Comparison of ENCODE assay signal across 16 cellular contexts in genomic region chr14:100915582-100915981, GRCh38. TPM values are rescaled to one million over a fixed set of nuclear protein-coding genes. Genes with fewer than 3 reads are reported as not detected.
A peak's percentile ranks its signal among the peaks of the same experiment; 100 is the strongest.
DNase-seq lines count a peak whose midpoint lies in the region; ATAC-seq, FAIRE-seq and TF ChIP-seq lines count a peak whose summit lies in the region.
"Had no signal": no experiment of that assay in that cellular context is flagged by ENCODE, and none has a peak within 500 bp of the region (broad histone marks: within the 10 kb centered on the region; RNA-seq: fewer than 3 reads in every experiment).

No MANE protein-coding gene starts in this region.

- no peaks in the 10 kb centered on the region for H3K4me1 ChIP-seq in HepG2 (ENCODE audit: insufficient read depth, low read length)
- H3K4me1 ChIP-seq in right lobe of liver = no peaks in the 10 kb centered on the region
- no peaks in the 10 kb centered on the region for H3K4me1 ChIP-seq in GM12878 (ENCODE audit: control insufficient read depth, insufficient read depth, low read length)
- peaks cover 28% of the 10 kb centered on the region for H3K4me1 ChIP-seq in PC-3 (ENCODE audit: insufficient read depth, low read length)
- H3K4me1 ChIP-seq: BLaER1 treated with 17β-estradiol and CSF1 and Interleukin-3, amounts not matched to agents 10 nM and 100 nM had no signal

- WGBS in HepG2 (ENCODE audit: low lambda C conversion rate) = 0% methylated on average over 2 of the region's 2 CpGs
- WGBS in right lobe of liver (ENCODE audit: insufficient coverage, low coverage, low lambda C conversion rate, missing lambda C conversion rate) = 32% methylated on average over 2 of the region's 2 CpGs
- 3% methylated on average over 2 of the region's 2 CpGs for WGBS in GM12878 (ENCODE audit: insufficient coverage, insufficient replicate concordance, low lambda C conversion rate, missing lambda C conversion rate)

- TF ChIP-seq CTCF in HepG2 (CRISPR knock-in tag; IDR thresholded peaks at IDR 0.05) (no peak), right lobe of liver (IDR thresholded peaks at IDR 0.05) (no peak), GM12878 (IDR thresholded peaks at IDR 0.05 in 2 of 3, conservative IDR thresholded peaks at IDR 0.05 in 1 of 3; ENCODE audit: control insufficient read depth in 2 of 3, extremely low read depth in 1 of 3, insufficient read depth in 1 of 3, low read depth in 3 of 3, low read length in 3 of 3) (no peak), PC-3 (conservative IDR thresholded peaks at IDR 0.05; ENCODE audit: low read depth, low read length) (no peak)

- no peak overlapping the region for H3K4me2 ChIP-seq in HepG2 (ENCODE audit: low read depth, low read length)
- H3K4me2 ChIP-seq in GM12878 (ENCODE audit: control insufficient read depth, insufficient read depth) = no peak overlapping the region
- H3K4me2 ChIP-seq in PC-3 (ENCODE audit: low read length) = no peak overlapping the region
- H3K4me2 ChIP-seq: BLaER1 treated with 17β-estradiol and CSF1 and Interleukin-3, amounts not matched to agents 10 nM and 100 nM had no signal

- no TSS peak for BruUV-seq in HepG2 (replicated peaks; lab: Mats Ljungman, UMichigan)
- no TSS peak for BruUV-seq in GM12878 (replicated peaks; lab: Mats Ljungman, UMichigan)
- BruUV-seq in PC-3 (replicated peaks; lab: Mats Ljungman, UMichigan) = no TSS peak

- RAD21 ChIA-PET in GM12878 (lab: Charles Lee; ENCODE audit: unreplicated experiment) = no interaction called here

- TF ChIP-seq RAD21 in HepG2 (CRISPR knock-in tag; IDR thresholded peaks at IDR 0.05) (no peak), GM12878 (IDR thresholded peaks at IDR 0.05; ENCODE audit: insufficient read depth, low read depth, low read length) (no peak)

- H3K27me3 ChIP-seq in HepG2 (ENCODE audit: control insufficient read depth in 1 of 2, insufficient read depth in 2 of 2, low read length in 2 of 2) (peaks cover 0 to 5% of the 10 kb centered on the region in 2 experiments; a peak in 1 of 5 replicates), right lobe of liver (no peaks in the 10 kb centered on the region), GM12878 (replicated peaks in 1 of 2; ENCODE audit: control insufficient read depth in 2 of 2, insufficient read depth in 2 of 2, low read length in 1 of 2) (no peaks in the 10 kb centered on the region), PC-3 (ENCODE audit: low read length) (no peaks in the 10 kb centered on the region)
- H3K27me3 ChIP-seq: BLaER1 treated with 17β-estradiol and CSF1 and Interleukin-3, amounts not matched to agents 10 nM and 100 nM had no signal

- in situ Hi-C loops in HepG2 (cut with HindIII; ENCODE audit: extremely low pct_ligation_motif_present, low pct_unique_long_range_greater_than_20kb) (no loop called here), GM12878 (cut with MboI) (no loop called here)

- intact Hi-C loops in HepG2 (cut with micrococcal nuclease; ENCODE audit: unreplicated experiment) (no loop called here), right lobe of liver (cut with DNase I) (no loop called here), GM12878 (cut with micrococcal nuclease; ENCODE audit: unreplicated experiment) (no loop called here), PC-3 (cut with micrococcal nuclease) (loop anchor here (2.0 to 10.0 kb wide), 2 partner anchors 63 to 239 kb away; no protein-coding TSS in a partner anchor)

- H3K79me2 ChIP-seq in HepG2 (ENCODE audit: insufficient read depth, low read length) = no peaks in the 10 kb centered on the region
- H3K79me2 ChIP-seq in GM12878 (ENCODE audit: control insufficient read depth, insufficient read depth, low read length) = no peaks in the 10 kb centered on the region
- H3K79me2 ChIP-seq in PC-3 (ENCODE audit: low read length) = no peaks in the 10 kb centered on the region

- TF ChIP-seq POLR2A in HepG2 (IDR thresholded peaks at IDR 0.05; ENCODE audit: insufficient read depth in 1 of 2, low read depth in 2 of 2, low read length in 2 of 2) (no peak), right lobe of liver (IDR thresholded peaks at IDR 0.05) (no peak), GM12878 (IDR thresholded peaks at IDR 0.05; ENCODE audit: low read depth, low read length) (no peak)

- FAIRE-seq in HepG2 (lab: Jason Lieb, UNC) = no peak
- FAIRE-seq in GM12878 (lab: Jason Lieb, UNC) = no peak
- FAIRE-seq: GM12892, H54, HTR-8/SVneo had no signal

- H4K20me1 ChIP-seq in HepG2 (ENCODE audit: insufficient read depth, low read length) (no peaks in the 10 kb centered on the region), GM12878 (ENCODE audit: control insufficient read depth, insufficient read depth) (no peaks in the 10 kb centered on the region), PC-3 (ENCODE audit: low read length) (no peaks in the 10 kb centered on the region)
- H4K20me1 ChIP-seq: BLaER1 treated with 17β-estradiol and CSF1 and Interleukin-3, amounts not matched to agents 10 nM and 100 nM had no signal

- no peak for ATAC-seq in HepG2
- ATAC-seq in right lobe of liver = no peak
- no peak for ATAC-seq in GM12878
- ATAC-seq in PC-3 = no peak
- ATAC-seq in HG02798 (IDR thresholded peaks at IDR 0.05; ENCODE audit: poor library complexity, unreplicated experiment) = no peak
- ATAC-seq in HG03039 (IDR thresholded peaks at IDR 0.05; ENCODE audit: unreplicated experiment) = no peak
- ATAC-seq: HCT116 had no signal

- H3K4me3 ChIP-seq in HepG2 (replicated peaks in 1 of 3; ENCODE audit: insufficient read depth in 1 of 3, low read depth in 2 of 3, low read length in 3 of 3) (no peak overlapping the region), right lobe of liver (no peak overlapping the region), GM12878 (no peak overlapping the region), PC-3 (ENCODE audit: low read length) (no peak overlapping the region)
- H3K4me3 ChIP-seq: BLaER1 treated with 17β-estradiol and CSF1 and Interleukin-3, amounts not matched to agents 10 nM and 100 nM had no signal

- H3K9me3 ChIP-seq in HepG2 (ENCODE audit: low read length) = no peaks in the 10 kb centered on the region
- no peaks in the 10 kb centered on the region for H3K9me3 ChIP-seq in right lobe of liver
- H3K9me3 ChIP-seq in GM12878 (replicated peaks; ENCODE audit: control insufficient read depth, insufficient read depth, low read length) = no peaks in the 10 kb centered on the region
- no peaks in the 10 kb centered on the region for H3K9me3 ChIP-seq in PC-3 (ENCODE audit: low read length)
- H3K9me3 ChIP-seq: BLaER1 treated with 17β-estradiol and CSF1 and Interleukin-3, amounts not matched to agents 10 nM and 100 nM had no signal

- DNase-seq in HepG2 (ENCODE audit: low spot score) (no peak), right lobe of liver (no peak), GM12878 (ENCODE audit: low read depth, low spot score) (no peak), fibroblast of peridontal ligament (ENCODE audit: extremely low read depth) (peak; percentile 30), PC-3 (no peak), GF-D8 (lab: John Stamatoyannopoulos, UW) (no peak)
- DNase-seq: CD4-positive, CD25-positive, alpha-beta regulatory T cell; DMS53 had no signal

- SMC1A ChIA-PET in GM12878 (lab: Charles Lee; ENCODE audit: uncharacterized antibody, unreplicated experiment) = no interaction called here

- H3K27ac ChIP-seq in HepG2 (ENCODE audit: extremely low read length, insufficient read depth, low read length) = no peak overlapping the region
- H3K27ac ChIP-seq in right lobe of liver = no peak overlapping the region
- no peak overlapping the region for H3K27ac ChIP-seq in GM12878 (ENCODE audit: control insufficient read depth, insufficient read depth)
- no peak overlapping the region for H3K27ac ChIP-seq in PC-3 (ENCODE audit: low read length)
- H3K27ac ChIP-seq: 22Rv1; BLaER1 treated with 17β-estradiol and CSF1 and Interleukin-3, amounts not matched to agents 10 nM and 100 nM had no signal

- H3K36me3 ChIP-seq in HepG2 (replicated peaks in 1 of 2; ENCODE audit: control insufficient read depth in 1 of 2, insufficient read depth in 2 of 2, low read length in 2 of 2) (no peaks in the 10 kb centered on the region), right lobe of liver (no peaks in the 10 kb centered on the region), GM12878 (ENCODE audit: control insufficient read depth in 2 of 2, insufficient read depth in 2 of 2, low read length in 1 of 2) (no peaks in the 10 kb centered on the region), PC-3 (ENCODE audit: low read depth, low read length) (no peaks in the 10 kb centered on the region)
- H3K36me3 ChIP-seq: BLaER1 treated with 17β-estradiol and CSF1 and Interleukin-3, amounts not matched to agents 10 nM and 100 nM had no signal

- H2AFZ ChIP-seq in HepG2 (ENCODE audit: low read length) = no peak overlapping the region
- no peak overlapping the region for H2AFZ ChIP-seq in GM12878 (ENCODE audit: control insufficient read depth, low read depth, low read length)
- H2AFZ ChIP-seq in PC-3 (ENCODE audit: low read length) = no peak overlapping the region

- no peaks in the 10 kb centered on the region for H3K9me2 ChIP-seq in PC-3 (replicated peaks; ENCODE audit: low read length)

- H3F3A ChIP-seq in PC-3 (ENCODE audit: low read length, unreplicated experiment) = no peaks in the 10 kb centered on the region

- TF ChIP-seq EP300 in HepG2 (IDR thresholded peaks at IDR 0.05; ENCODE audit: low read depth in 2 of 2, low read length in 2 of 2) = no peak
- TF ChIP-seq EP300 in HepG2 (CRISPR knock-in tag; IDR thresholded peaks at IDR 0.05; ENCODE audit: borderline replicate concordance) = no peak
- no peak for TF ChIP-seq EP300 in GM12878 (IDR thresholded peaks at IDR 0.05; ENCODE audit: borderline replicate concordance in 1 of 2, control insufficient read depth in 1 of 2, low read depth in 2 of 2, low read length in 2 of 2)

- POLR2A ChIA-PET in HepG2 (lab: Yijun Ruan, JAX) (no interaction called here), GM12878 (lab: Charles Lee) (no interaction called here), PC-3 (lab: Charles Lee; ENCODE audit: unreplicated experiment) (no interaction called here)

- CTCF ChIA-PET in HepG2 (lab: Yijun Ruan, JAX; ENCODE audit: low intra/inter-chr PET ratio, low total read pairs) (no interaction called here), GM12878 (lab: Yijun Ruan, JAX) (no interaction called here), PC-3 (lab: Charles Lee) (no interaction called here)

- H3K9ac ChIP-seq in HepG2 (ENCODE audit: insufficient read depth, low read depth, low read length) (no peak overlapping the region), GM12878 (ENCODE audit: control insufficient read depth, insufficient read depth, low read length) (no peak overlapping the region), PC-3 (ENCODE audit: low read length) (no peak overlapping the region)
- H3K9ac ChIP-seq: BLaER1 treated with 17β-estradiol and CSF1 and Interleukin-3, amounts not matched to agents 10 nM and 100 nM had no signal

RNA-seq across cellular contexts. Expression of gene RTL1, which starts 12.1 kb away (rescaled TPM):
- 0.04 TPM in 1 of 2 replicates, not detected in the other for total RNA-seq in HepG2 (2016; rRNA removed; fragmentation: Illumina TruSeq; extraction: Trizol)
- not detected in 2 replicates for total RNA-seq in HepG2 (2016; cell fraction: cytosol; rRNA removed; fragmentation: Illumina TruSeq; extraction: Trizol; ENCODE audit: low read depth)
- total RNA-seq in HepG2 (2016; cell fraction: insoluble cytoplasmic fraction; rRNA removed; fragmentation: Illumina TruSeq; extraction: Trizol) = not detected in 2 replicates
- 0.03 TPM in 1 of 2 replicates, not detected in the other for total RNA-seq in HepG2 (2016; cell fraction: membrane; rRNA removed; fragmentation: Illumina TruSeq; extraction: Trizol)
- total RNA-seq in HepG2 (2016; cell fraction: nucleus; rRNA removed; fragmentation: Illumina TruSeq; extraction: Trizol) = not detected in 2 replicates
- not detected in 2 replicates for polyA plus RNA-seq in HepG2 (2011; rRNA removed)
- 0.01 TPM in 1 of 2 replicates, not detected in the other for polyA plus RNA-seq in HepG2 (2011; cell fraction: cytosol; rRNA removed)
- 0.05 TPM in 1 of 2 replicates, not detected in the other for polyA plus RNA-seq in HepG2 (2011; cell fraction: nucleus; rRNA removed)
- 0.03 and 0.05 TPM in 2 replicates for polyA plus RNA-seq in HepG2 (2012)
- polyA plus RNA-seq in HepG2 (2016; cell fraction: cytosol; fragmentation: Illumina TruSeq; extraction: Trizol; ENCODE audit: low read depth) = not detected in 2 replicates
- polyA plus RNA-seq in HepG2 (2016; cell fraction: insoluble cytoplasmic fraction; fragmentation: Illumina TruSeq; extraction: Trizol; ENCODE audit: low read depth) = not detected in 2 replicates
- polyA plus RNA-seq in HepG2 (2016; cell fraction: membrane; fragmentation: Illumina TruSeq; extraction: Trizol; ENCODE audit: low read depth) = 0.05 TPM in 1 of 2 replicates, not detected in the other
- not detected in 2 replicates for polyA plus RNA-seq in HepG2 (2016; cell fraction: nucleus; fragmentation: Illumina TruSeq; extraction: Trizol; ENCODE audit: insufficient read depth, low read depth)
- polyA minus RNA-seq in HepG2 (2011; rRNA and poly(A)+ RNA removed; ENCODE audit: low replicate concordance) = not detected in 2 replicates
- not detected in 2 replicates for polyA minus RNA-seq in HepG2 (2011; cell fraction: cytosol; rRNA and poly(A)+ RNA removed)
- polyA minus RNA-seq in HepG2 (2011; cell fraction: nucleus; rRNA and poly(A)+ RNA removed) = not detected in 2 replicates
- under 1 TPM in 1 of 6 experiments, not detected in 5; 0.04 TPM for total RNA-seq in right lobe of liver
- not detected in 2 replicates for total RNA-seq in GM12878 (2013; cell fraction: nucleolus; rRNA removed)
- not detected in 2 replicates for total RNA-seq in GM12878 (2014; rRNA removed)
- not detected in 2 replicates for total RNA-seq in GM12878 (2014; rRNA removed; fragmentation: Illumina TruSeq; extraction: Trizol)
- not detected in 2 replicates for total RNA-seq in GM12878 (2021)
- polyA plus RNA-seq in GM12878 (2011; ENCODE audit: low read depth) = not detected
- polyA plus RNA-seq in GM12878 (2011; rRNA removed) = not detected in 2 replicates
- not detected in 2 replicates for polyA plus RNA-seq in GM12878 (2011; cell fraction: cytosol; rRNA removed)
- not detected in 2 replicates for polyA plus RNA-seq in GM12878 (2011; cell fraction: nucleus; rRNA removed)
- 0.01 and 0.03 TPM in 2 replicates for polyA plus RNA-seq in GM12878 (2012)
- not detected in 2 replicates for polyA plus RNA-seq in GM12878 (2014; fragmentation: Illumina TruSeq; extraction: Trizol)
- polyA plus RNA-seq in GM12878 (2014; fragmentation: Nextera tagmentation; extraction: Ambion mirVana) = not detected
- not detected in 2 replicates for polyA plus RNA-seq in GM12878 (2014; rRNA removed)
- not detected for polyA plus RNA-seq in GM12878 (2016; fragmentation: Nextera tagmentation; extraction: Ambion mirVana)
- not detected in 2 replicates for polyA minus RNA-seq in GM12878 (2011; rRNA and poly(A)+ RNA removed)
- not detected in 2 replicates for polyA minus RNA-seq in GM12878 (2011; cell fraction: cytosol; rRNA and poly(A)+ RNA removed)
- polyA minus RNA-seq in GM12878 (2011; cell fraction: nucleus; rRNA and poly(A)+ RNA removed) = not detected in 2 replicates
- not detected in 2 replicates for total RNA-seq in PC-3 (2014; rRNA removed)
- total RNA-seq: CD4-positive, CD25-positive, alpha-beta regulatory T cell had no signal
- polyA plus RNA-seq: CD4-positive, CD25-positive, alpha-beta regulatory T cell had no signal
